2 cellular contexts compared by ENCODE assay signal in genomic region chr12:55818140-55818728, GRCh38.
TF ChIP-seq lines count a peak whose summit lies in the region.

No MANE protein-coding gene starts in this region.

TF ChIP-seq in GM12878, 131 proteins besides CTCF, POLR2A, EP300 and RAD21 (continues in another document):
- TF ChIP-seq ZNF592 (IDR thresholded peaks at IDR 0.05) (no peak), SREBF1 (IDR thresholded peaks at IDR 0.05; ENCODE audit: low read length) (no peak), IRF5 (IDR thresholded peaks at IDR 0.05; ENCODE audit: borderline replicate concordance) (no peak), TCF12 (IDR thresholded peaks at IDR 0.05; ENCODE audit: low read depth, low read length) (no peak), STAT3 (IDR thresholded peaks at IDR 0.05; ENCODE audit: low read depth, low read length) (no peak), MTA3 (IDR thresholded peaks at IDR 0.05; ENCODE audit: borderline replicate concordance, low read length) (no peak; the same call in 1 of the 2 replicates), SIN3A (IDR thresholded peaks at IDR 0.05; ENCODE audit: low read depth, low read length) (0 out of 2 replicates have a peak, but pooled peaks have one; percentile 2), BCL3 (IDR thresholded peaks at IDR 0.05; ENCODE audit: borderline replicate concordance, insufficient read depth, low read depth, low read length, poor library complexity, severe bottlenecking) (no peak), CREB1 (IDR thresholded peaks at IDR 0.05; ENCODE audit: low read depth) (no peak), PRDM15 (CRISPR knock-in tag; IDR thresholded peaks at IDR 0.05) (no peak), PBX3 (IDR thresholded peaks at IDR 0.05; ENCODE audit: insufficient replicate concordance, low read depth, low read length) (no peak), ETV6 (conservative IDR thresholded peaks at IDR 0.05 in 1 of 2, IDR thresholded peaks at IDR 0.05 in 1 of 2; ENCODE audit: borderline replicate concordance in 1 of 2, low read depth in 1 of 2) (no peak), RUNX3 (IDR thresholded peaks at IDR 0.05; ENCODE audit: low read length) (0 out of 2 replicates have a peak, but pooled peaks have one; percentile 18)

TF ChIP-seq in neural cell, 6 proteins besides CTCF, POLR2A, EP300 and RAD21:
- TF ChIP-seq MXI1 (conservative IDR thresholded peaks at IDR 0.05; ENCODE audit: poor library complexity, severe bottlenecking) (peak; percentile 3), REST (IDR thresholded peaks at IDR 0.05; ENCODE audit: borderline replicate concordance) (no peak)
